Comparison of ENCODE assay signal across 17 cellular contexts in the genomic region with DNA sequence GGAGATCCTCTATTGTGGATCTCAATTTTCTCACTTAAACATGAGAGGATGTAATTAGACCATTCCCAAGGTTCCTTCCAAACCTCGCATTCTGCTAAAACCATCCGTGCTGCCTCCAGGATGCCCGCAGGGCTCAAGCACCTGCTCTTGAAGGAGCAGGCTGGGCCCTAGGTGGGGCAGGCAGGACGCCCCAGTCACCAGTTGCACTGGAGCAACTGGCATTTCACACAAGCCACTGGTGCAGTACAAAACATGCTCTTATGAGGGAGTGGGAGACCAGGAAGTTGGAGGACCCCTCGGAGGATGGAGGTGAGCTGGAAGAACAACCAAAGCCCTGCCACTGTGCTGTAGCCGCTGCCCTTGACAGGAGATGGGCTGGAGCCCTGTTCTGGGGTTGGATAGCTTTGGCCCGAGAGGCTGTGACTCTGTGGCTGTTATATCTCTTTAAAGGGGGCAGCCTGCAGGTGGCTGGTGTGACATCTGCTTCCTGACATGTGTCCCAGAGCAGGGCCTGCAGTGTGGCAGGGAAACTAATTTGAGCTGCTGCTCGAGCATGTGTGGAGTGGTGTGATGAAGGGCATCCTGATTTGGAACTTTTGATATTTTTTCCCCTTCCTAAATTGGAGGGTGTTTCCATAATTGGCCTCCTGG.
"Had no signal": no experiment of that assay in that cellular context is flagged by ENCODE, and none has a peak within 500 bp of the region (broad histone marks: within the 10 kb centered on the region; RNA-seq: fewer than 3 reads in every experiment).

No MANE protein-coding gene starts in this region.

- DNase-seq: activated CD4-positive, alpha-beta memory T cell treated with anti-CD3 and anti-CD28 coated beads, Interleukin-2, amount 10 ng/mL, durations not matched to agents 7 days and 5 days; activated CD4-positive, alpha-beta T cell treated with anti-CD3 and anti-CD28 coated beads, Interleukin-2, amount 10 ng/mL, durations not matched to agents 24 days and 14 days; activated naive CD4-positive, alpha-beta T cell treated with anti-CD3 and anti-CD28 coated beads, Interleukin-2, amount 50 U/mL, for 16 hours; activated T-cell treated with anti-CD3 and anti-CD28 coated beads, Interleukin-2, amount 50 U/mL, for 48 hours; aorta; heart right ventricle; islet precursor cell; left cardiac atrium; pancreas; right cardiac atrium; stimulated activated CD4-positive, alpha-beta T cell treated with anti-CD3 and anti-CD28 coated beads, Interleukin-4, amount 100 ng/mL, for 24 hours; substantia nigra; upper lobe of right lung had no signal

- H3K4me3 Mint-ChIP-seq: activated CD4-positive, alpha-beta memory T cell treated with anti-CD3 and anti-CD28 coated beads, Interleukin-2, amount 10 ng/mL, durations not matched to agents 7 days and 5 days; activated CD4-positive, alpha-beta T cell treated with anti-CD3 and anti-CD28 coated beads, Interleukin-2, amount 10 ng/mL, durations not matched to agents 24 days and 14 days; brain; natural killer cell treated with Interleukin-12 subunit alpha and Interleukin-12 subunit beta and Interleukin-15 and Interleukin-18, amount 100 ng/mL, for 72 hours; stimulated activated naive CD8-positive, alpha-beta T cell treated with anti-CD3 and anti-CD28 coated beads, Interleukin-15, Interleukin-2, amounts not matched to agents 100 ng/mL and 50 ng/mL, for 24 hours had no signal

- H3K36me3 Mint-ChIP-seq: brain had no signal

- H3K27me3 Mint-ChIP-seq: activated CD4-positive, alpha-beta memory T cell treated with anti-CD3 and anti-CD28 coated beads, Interleukin-2, amount 10 ng/mL, durations not matched to agents 7 days and 5 days; activated CD4-positive, alpha-beta T cell treated with anti-CD3 and anti-CD28 coated beads, Interleukin-2, amount 10 ng/mL, durations not matched to agents 24 days and 14 days; natural killer cell treated with Interleukin-12 subunit alpha and Interleukin-12 subunit beta and Interleukin-15 and Interleukin-18, amount 100 ng/mL, for 72 hours; stimulated activated naive CD8-positive, alpha-beta T cell treated with anti-CD3 and anti-CD28 coated beads, Interleukin-15, Interleukin-2, amounts not matched to agents 100 ng/mL and 50 ng/mL, for 24 hours had no signal

- H3K27ac Mint-ChIP-seq: activated CD4-positive, alpha-beta memory T cell treated with anti-CD3 and anti-CD28 coated beads, Interleukin-2, amount 10 ng/mL, durations not matched to agents 7 days and 5 days; activated CD4-positive, alpha-beta T cell treated with anti-CD3 and anti-CD28 coated beads, Interleukin-2, amount 10 ng/mL, durations not matched to agents 24 days and 14 days; stimulated activated naive CD8-positive, alpha-beta T cell treated with anti-CD3 and anti-CD28 coated beads, Interleukin-15, Interleukin-2, amounts not matched to agents 100 ng/mL and 50 ng/mL, for 24 hours had no signal

- ATAC-seq: activated CD4-positive, CD25-positive, alpha-beta regulatory T cell treated with anti-CD3 and anti-CD28 coated beads, Interleukin-2, amount 50 U/mL, for 24 hours; natural killer cell treated with Interleukin-12 subunit alpha and Interleukin-12 subunit beta and Interleukin-15 and Interleukin-18, amount 100 ng/mL, for 72 hours; pancreas; right cardiac atrium; upper lobe of right lung had no signal

- H3K9me3 Mint-ChIP-seq: activated CD4-positive, alpha-beta memory T cell treated with anti-CD3 and anti-CD28 coated beads, Interleukin-2, amount 10 ng/mL, durations not matched to agents 7 days and 5 days; activated CD4-positive, alpha-beta T cell treated with anti-CD3 and anti-CD28 coated beads, Interleukin-2, amount 10 ng/mL, durations not matched to agents 24 days and 14 days; natural killer cell treated with Interleukin-12 subunit alpha and Interleukin-12 subunit beta and Interleukin-15 and Interleukin-18, amount 100 ng/mL, for 72 hours; stimulated activated naive CD8-positive, alpha-beta T cell treated with anti-CD3 and anti-CD28 coated beads, Interleukin-15, Interleukin-2, amounts not matched to agents 100 ng/mL and 50 ng/mL, for 24 hours had no signal
